21 cellular contexts compared by ENCODE assay signal in genomic region chr7:25396661-25397060, GRCh38.
A peak's percentile ranks its signal among the peaks of the same experiment; 100 is the strongest.
DNase-seq lines count a peak whose midpoint lies in the region; ATAC-seq and TF ChIP-seq lines count a peak whose summit lies in the region.
"Had no signal": no experiment of that assay in that cellular context is flagged by ENCODE, and none has a peak within 500 bp of the region (broad histone marks: within the 10 kb centered on the region; RNA-seq: fewer than 3 reads in every experiment).

No MANE protein-coding gene starts in this region.

- H3K27me3 Mint-ChIP-seq in GM23338 (ENCODE audit: insufficient read depth, low read depth, poor library complexity) (no peaks in the 10 kb centered on the region), nephron (ENCODE audit: low read depth) (peaks cover 5% of the 10 kb centered on the region)

- POLR2A ChIA-PET in GM10248 (lab: Yijun Ruan, JAX), result no interaction called here

- TF ChIP-seq EP300 in esophagus muscularis mucosa (IDR thresholded peaks at IDR 0.05), result no peak

- no peaks in the 10 kb centered on the region for H3K36me3 ChIP-seq in GM23338 (ENCODE audit: insufficient read depth)
- no peaks in the 10 kb centered on the region for H3K36me3 ChIP-seq in esophagus muscularis mucosa
- H3K36me3 ChIP-seq in thyroid gland, result no peaks in the 10 kb centered on the region
- H3K36me3 ChIP-seq: BLaER1 treated with 17β-estradiol and CSF1 and Interleukin-3, amounts not matched to agents 10 nM and 100 nM had no signal

- DNase-seq in GM23338 (ENCODE audit: low spot score) (no peak), esophagus muscularis mucosa (ENCODE audit: extremely low spot score) (peak; percentile 39), thyroid gland (peak; percentile 67 to 81), superior temporal gyrus (ENCODE audit: extremely low spot score) (no peak), GM10248 (ENCODE audit: extremely low spot score) (no peak), right cardiac atrium (no peak), activated T-cell treated with anti-CD3 and anti-CD28 coated beads for 4 hours (no peak)
- DNase-seq: AML-193; Caco-2; Calu3; CD4-positive, alpha-beta T cell; CD8-positive, alpha-beta T cell; DMS79 treated with DMSO at 0.1 percent for 48 hours; GF-D8 had no signal

- ATAC-seq in GM23338 (no peak), right cardiac atrium (no peak)
- ATAC-seq: A549; CD8-positive, alpha-beta T cell; GM12878 had no signal

- CTCF ChIA-PET in GM10248 (lab: Yijun Ruan, JAX), result interaction anchor here (0.7 kb wide), 1 partner anchor 11 kb away, joined by 4 read pairs; no protein-coding TSS in a partner anchor

- no peak overlapping the region for H3K27ac Mint-ChIP-seq in GM23338
- H3K27ac Mint-ChIP-seq in nephron, result peak overlapping the region; percentile 68 to 96 (median 91)
- H3K27ac Mint-ChIP-seq: B cell; CD4-positive, alpha-beta T cell; CD8-positive, alpha-beta T cell had no signal

- no peaks in the 10 kb centered on the region for H3K79me2 ChIP-seq in GM23338 (replicated peaks; ENCODE audit: insufficient read depth)

- WGBS in esophagus muscularis mucosa, result 90% methylated on average over 3 of the region's 3 CpGs
- 54 to 68% methylated on average over 3 of the region's 3 CpGs for WGBS in thyroid gland, 2 donors
- WGBS in right cardiac atrium, result 90% methylated on average over 3 of the region's 3 CpGs

- H3F3A ChIP-seq in GM23338 (replicated peaks; ENCODE audit: low read depth), result no peaks in the 10 kb centered on the region

- H3K27me3 ChIP-seq in GM23338 (ENCODE audit: insufficient read depth) (no peaks in the 10 kb centered on the region), esophagus muscularis mucosa (no peaks in the 10 kb centered on the region), thyroid gland (no peaks in the 10 kb centered on the region), right cardiac atrium (ENCODE audit: control insufficient read depth, insufficient read depth) (no peaks in the 10 kb centered on the region)
- H3K27me3 ChIP-seq: BLaER1 treated with 17β-estradiol and CSF1 and Interleukin-3, amounts not matched to agents 10 nM and 100 nM had no signal

- H3K4me3 Mint-ChIP-seq in GM23338, result no peak overlapping the region
- no peak overlapping the region for H3K4me3 Mint-ChIP-seq in nephron
- H3K4me3 Mint-ChIP-seq: B cell; CD4-positive, alpha-beta T cell; CD8-positive, alpha-beta T cell had no signal

- TF ChIP-seq CTCF in GM23338 (conservative IDR thresholded peaks at IDR 0.05; ENCODE audit: low read depth in 2 of 2) (no peak), esophagus muscularis mucosa (IDR thresholded peaks at IDR 0.05) (no peak), nephron (IDR thresholded peaks at IDR 0.05; ENCODE audit: unreplicated experiment in 3 of 3) (no peak), thyroid gland (IDR thresholded peaks at IDR 0.05) (no peak), GM10248 (IDR thresholded peaks at IDR 0.05; ENCODE audit: control extremely low read depth, extremely low read depth, low read depth, missing control alignments) (no peak)

- H3K27ac ChIP-seq in GM23338 (ENCODE audit: low read depth) (no peak overlapping the region), esophagus muscularis mucosa (replicated peaks in 1 of 4) (no peak overlapping the region), thyroid gland (peak overlapping the region in 2 of 3 donors; percentile 67 to 89), right cardiac atrium (ENCODE audit: low read length) (no peak overlapping the region)
- H3K27ac ChIP-seq: 22Rv1; A549; BLaER1 treated with 17β-estradiol and CSF1 and Interleukin-3, amounts not matched to agents 10 nM and 100 nM; C4-2B had no signal

- intact Hi-C loops in esophagus muscularis mucosa (cut with DNase I), result no loop called here
- intact Hi-C loops in thyroid gland (cut with DNase I), result loop anchor here (10.0 kb wide), 1 partner anchor 458 kb away; no protein-coding TSS in a partner anchor
- intact Hi-C loops in right cardiac atrium (cut with DNase I), result loop anchor here in 1 of 4 donors (5.0 kb wide), 1 partner anchor 166 kb away; no protein-coding TSS in a partner anchor

- H3K9me3 ChIP-seq in esophagus muscularis mucosa, result no peaks in the 10 kb centered on the region
- no peaks in the 10 kb centered on the region for H3K9me3 ChIP-seq in thyroid gland
- no peaks in the 10 kb centered on the region for H3K9me3 ChIP-seq in right cardiac atrium (ENCODE audit: control insufficient read depth, low read length)
- H3K9me3 ChIP-seq: A549; BLaER1 treated with 17β-estradiol and CSF1 and Interleukin-3, amounts not matched to agents 10 nM and 100 nM; Caco-2 had no signal

- H3K4me1 ChIP-seq in GM23338 (ENCODE audit: insufficient read depth), result no peaks in the 10 kb centered on the region
- H3K4me1 ChIP-seq in esophagus muscularis mucosa, result peaks cover 2 to 35% (median 25%) of the 10 kb centered on the region in 4 donors
- peaks cover 0 to 5% of the 10 kb centered on the region in 2 donors for H3K4me1 ChIP-seq in thyroid gland
- no peaks in the 10 kb centered on the region for H3K4me1 ChIP-seq in right cardiac atrium (ENCODE audit: control insufficient read depth, insufficient read depth, low read length)
- H3K4me1 ChIP-seq: A549; BLaER1 treated with 17β-estradiol and CSF1 and Interleukin-3, amounts not matched to agents 10 nM and 100 nM; Caco-2 had no signal

- no peak for TF ChIP-seq POLR2A in esophagus muscularis mucosa (IDR thresholded peaks at IDR 0.05; ENCODE audit: low read depth)
- no peak for TF ChIP-seq POLR2A in thyroid gland (IDR thresholded peaks at IDR 0.05)

- H3K9me3 Mint-ChIP-seq in GM23338 (no peaks in the 10 kb centered on the region), nephron (no peaks in the 10 kb centered on the region)
- H3K9me3 Mint-ChIP-seq: CD4-positive, alpha-beta T cell; CD8-positive, alpha-beta T cell had no signal

- H3K4me1 Mint-ChIP-seq in GM23338 (no peaks in the 10 kb centered on the region; the same call in 2 of the 3 replicates), nephron (peaks cover 52% of the 10 kb centered on the region)
- H3K4me1 Mint-ChIP-seq: B cell had no signal

- H3K9me2 ChIP-seq in GM23338 (ENCODE audit: insufficient read depth), result no peaks in the 10 kb centered on the region

- H4K20me1 ChIP-seq in GM23338 (replicated peaks; ENCODE audit: insufficient read depth), result no peaks in the 10 kb centered on the region
- H4K20me1 ChIP-seq: BLaER1 treated with 17β-estradiol and CSF1 and Interleukin-3, amounts not matched to agents 10 nM and 100 nM had no signal

- no peak overlapping the region for H3K4me2 ChIP-seq in GM23338
- H3K4me2 ChIP-seq: A549; BLaER1 treated with 17β-estradiol and CSF1 and Interleukin-3, amounts not matched to agents 10 nM and 100 nM had no signal

- H3K4me3 ChIP-seq in GM23338 (no peak overlapping the region), esophagus muscularis mucosa (no peak overlapping the region), thyroid gland (replicated peaks in 1 of 3) (no peak overlapping the region), right cardiac atrium (ENCODE audit: low read length) (no peak overlapping the region)
- H3K4me3 ChIP-seq: A549; BLaER1 treated with 17β-estradiol and CSF1 and Interleukin-3, amounts not matched to agents 10 nM and 100 nM; GM12878 had no signal

- H3K36me3 Mint-ChIP-seq in GM23338 (ENCODE audit: low read depth) (no peaks in the 10 kb centered on the region), nephron (ENCODE audit: low read depth) (no peaks in the 10 kb centered on the region)
- H3K36me3 Mint-ChIP-seq: CD8-positive, alpha-beta T cell had no signal

- peak overlapping the region; percentile 43; the same call in 1 of the 2 replicates for H2AFZ ChIP-seq in GM23338

TF ChIP-seq in GM23338, 12 proteins besides CTCF, POLR2A, EP300 and RAD21 (continues in another document):
- TF ChIP-seq CREB1 (CRISPR knock-in tag; IDR thresholded peaks at IDR 0.05; ENCODE audit: low read depth), result no peak
- no peak for TF ChIP-seq EZH2 (IDR thresholded peaks at IDR 0.05; ENCODE audit: low read depth, unreplicated experiment)
- no peak for TF ChIP-seq JUNB (IDR thresholded peaks at IDR 0.05; ENCODE audit: unreplicated experiment)

Comparison
In these comparisons a context has a peak if more than half of its experiments do, and no peak if none do; other contexts are left out.
1. DNase-seq: peak in esophagus muscularis mucosa (single experiment) and thyroid gland (2 of 2); none in GM23338 (single experiment), superior temporal gyrus (single experiment), GM10248 (single experiment), right cardiac atrium (0 of 3) and activated T-cell treated with anti-CD3 and anti-CD28 coated beads for 4 hours (single experiment).
2. H3K27ac ChIP-seq: peak in thyroid gland (2 of 3); none in GM23338 (single experiment), esophagus muscularis mucosa (0 of 4) and right cardiac atrium (single experiment).